Comparison of ENCODE assay signal across 28 cellular contexts in genomic region chr3:127033786-127034185, GRCh38.
"Had no signal": no experiment of that assay in that cellular context is flagged by ENCODE, and none has a peak within 500 bp of the region (broad histone marks: within the 10 kb centered on the region; RNA-seq: fewer than 3 reads in every experiment).

No MANE protein-coding gene starts in this region.

- H3K9me3 ChIP-seq: ascending aorta, gastrocnemius medialis, sigmoid colon, suprapubic skin, tibial nerve had no signal

- H3K9me3 Mint-ChIP-seq: activated naive CD4-positive, alpha-beta T cell treated with anti-CD3 and anti-CD28 coated beads, Interleukin-2, amount 10 ng/mL, durations not matched to agents 7 days and 5 days; activated naive CD8-positive, alpha-beta T cell treated with anti-CD3 and anti-CD28 coated beads, Interleukin-2, amount 10 ng/mL, durations not matched to agents 7 days and 5 days; activated T-helper 1 cell treated with anti-CD3 and anti-CD28 coated beads, Interleukin-12 subunit alpha, Interleukin-12 subunit beta, Interleukin-2, Interleukin-4 antibody, amounts not matched to agents 30 ng/mL and 10 ng/mL and 1 ng/mL, durations not matched to agents 14 hours and 24 hours and 36 hours; brain; effector memory CD8-positive, alpha-beta T cell; natural killer cell treated with Interleukin-12 subunit alpha and Interleukin-12 subunit beta and Interleukin-15 and Interleukin-18, amount 100 ng/mL, for 72 hours; stimulated activated naive B cell treated with anti-CD40 and anti-IgM and Interleukin-4, amounts not matched to agents 10 μg/mL and 1 μg/mL and 100 μg/mL, for 72 hours had no signal

- H3K4me1 Mint-ChIP-seq: activated naive CD4-positive, alpha-beta T cell treated with anti-CD3 and anti-CD28 coated beads, Interleukin-2, amount 10 ng/mL, durations not matched to agents 7 days and 5 days; activated naive CD8-positive, alpha-beta T cell treated with anti-CD3 and anti-CD28 coated beads, Interleukin-2, amount 10 ng/mL, durations not matched to agents 7 days and 5 days; stimulated activated naive B cell treated with anti-CD40 and anti-IgM and Interleukin-4, amounts not matched to agents 10 μg/mL and 1 μg/mL and 100 μg/mL, for 72 hours had no signal

- H3K27ac Mint-ChIP-seq: activated naive CD4-positive, alpha-beta T cell treated with anti-CD3 and anti-CD28 coated beads, Interleukin-2, amount 10 ng/mL, durations not matched to agents 7 days and 5 days; activated naive CD8-positive, alpha-beta T cell treated with anti-CD3 and anti-CD28 coated beads, Interleukin-2, amount 10 ng/mL, durations not matched to agents 7 days and 5 days; activated T-helper 1 cell treated with anti-CD3 and anti-CD28 coated beads, Interleukin-12 subunit alpha, Interleukin-12 subunit beta, Interleukin-2, Interleukin-4 antibody, amounts not matched to agents 30 ng/mL and 10 ng/mL and 1 ng/mL, durations not matched to agents 14 hours and 24 hours and 36 hours; natural killer cell treated with Interleukin-12 subunit alpha and Interleukin-12 subunit beta and Interleukin-15 and Interleukin-18, amount 100 ng/mL, for 72 hours; stimulated activated naive B cell treated with anti-CD40 and anti-IgM and Interleukin-4, amounts not matched to agents 10 μg/mL and 1 μg/mL and 100 μg/mL, for 72 hours had no signal

- H3K27me3 ChIP-seq: ascending aorta, cardiac muscle cell, gastrocnemius medialis, suprapubic skin, tibial nerve had no signal

- H3K36me3 Mint-ChIP-seq: activated naive CD4-positive, alpha-beta T cell treated with anti-CD3 and anti-CD28 coated beads, Interleukin-2, amount 10 ng/mL, durations not matched to agents 7 days and 5 days; activated naive CD8-positive, alpha-beta T cell treated with anti-CD3 and anti-CD28 coated beads, Interleukin-2, amount 10 ng/mL, durations not matched to agents 7 days and 5 days; natural killer cell treated with Interleukin-12 subunit alpha and Interleukin-12 subunit beta and Interleukin-15 and Interleukin-18, amount 100 ng/mL, for 72 hours had no signal

- ATAC-seq: effector memory CD8-positive, alpha-beta T cell; gastrocnemius medialis; natural killer cell treated with Interleukin-12 subunit alpha and Interleukin-12 subunit beta and Interleukin-15 and Interleukin-18, amount 100 ng/mL, for 72 hours; stimulated activated naive B cell treated with anti-CD40 and anti-IgM and Interleukin-4, amounts not matched to agents 10 μg/mL and 1 μg/mL and 100 μg/mL, for 72 hours had no signal

- H3K27ac ChIP-seq: cardiac muscle cell, coronary artery, gastrocnemius medialis, sigmoid colon, suprapubic skin, VCaP had no signal

- H3K4me3 Mint-ChIP-seq: activated naive CD4-positive, alpha-beta T cell treated with anti-CD3 and anti-CD28 coated beads, Interleukin-2, amount 10 ng/mL, durations not matched to agents 7 days and 5 days; activated naive CD8-positive, alpha-beta T cell treated with anti-CD3 and anti-CD28 coated beads, Interleukin-2, amount 10 ng/mL, durations not matched to agents 7 days and 5 days; activated T-helper 1 cell treated with anti-CD3 and anti-CD28 coated beads, Interleukin-12 subunit alpha, Interleukin-12 subunit beta, Interleukin-2, Interleukin-4 antibody, amounts not matched to agents 30 ng/mL and 10 ng/mL and 1 ng/mL, durations not matched to agents 14 hours and 24 hours and 36 hours; brain; effector memory CD8-positive, alpha-beta T cell; natural killer cell treated with Interleukin-12 subunit alpha and Interleukin-12 subunit beta and Interleukin-15 and Interleukin-18, amount 100 ng/mL, for 72 hours; stimulated activated naive B cell treated with anti-CD40 and anti-IgM and Interleukin-4, amounts not matched to agents 10 μg/mL and 1 μg/mL and 100 μg/mL, for 72 hours had no signal

- H3K4me3 ChIP-seq: ascending aorta, cardiac muscle cell, coronary artery, gastrocnemius medialis, sigmoid colon, suprapubic skin, tibial nerve had no signal

- H3K27me3 Mint-ChIP-seq: activated naive CD4-positive, alpha-beta T cell treated with anti-CD3 and anti-CD28 coated beads, Interleukin-2, amount 10 ng/mL, durations not matched to agents 7 days and 5 days; activated naive CD8-positive, alpha-beta T cell treated with anti-CD3 and anti-CD28 coated beads, Interleukin-2, amount 10 ng/mL, durations not matched to agents 7 days and 5 days; brain; effector memory CD8-positive, alpha-beta T cell; natural killer cell treated with Interleukin-12 subunit alpha and Interleukin-12 subunit beta and Interleukin-15 and Interleukin-18, amount 100 ng/mL, for 72 hours had no signal

- H3K4me1 ChIP-seq: gastrocnemius medialis, sigmoid colon had no signal

- DNase-seq: activated CD4-positive, alpha-beta T cell treated with anti-CD3 and anti-CD28 coated beads for 4 hours; activated CD4-positive, alpha-beta T cell treated with anti-CD3 and anti-CD28 coated beads, Interleukin-2, amount 50 U/mL, for 4 hours; activated CD8-positive, alpha-beta memory T cell treated with anti-CD3 and anti-CD28 coated beads for 24 hours; activated effector memory CD4-positive, alpha-beta T cell treated with anti-CD3 and anti-CD28 coated beads, Interleukin-2, amount 50 U/mL, for 16 hours; activated naive CD4-positive, alpha-beta T cell treated with anti-CD3 and anti-CD28 coated beads, Interleukin-2, amount 10 ng/mL, durations not matched to agents 7 days and 5 days; activated naive CD8-positive, alpha-beta T cell treated with anti-CD3 and anti-CD28 coated beads, Interleukin-2, amount 10 ng/mL, durations not matched to agents 7 days and 5 days; activated T-cell treated with anti-CD3 and anti-CD28 coated beads, Interleukin-2, amount 50 U/mL, for 1 hour; cerebellar nuclear complex; effector memory CD8-positive, alpha-beta T cell; erythroblast; gastrocnemius medialis; head of caudate nucleus; hypothalamus; kidney glomerular epithelial cell; midbrain; sigmoid colon; stimulated activated CD4-positive, alpha-beta T cell treated with anti-CD3 and anti-CD28 coated beads, Interleukin-15, amount 100 ng/mL, for 24 hours; stimulated activated CD4-positive, alpha-beta T cell treated with anti-CD3 and anti-CD28 coated beads, Interleukin-2, amount 100 ng/mL, for 24 hours; stimulated activated naive B cell treated with anti-CD40 and anti-IgM and Interleukin-4, amounts not matched to agents 10 μg/mL and 1 μg/mL and 100 μg/mL, for 72 hours had no signal

- H3K36me3 ChIP-seq: cardiac muscle cell had no signal
